In the genomic region with DNA sequence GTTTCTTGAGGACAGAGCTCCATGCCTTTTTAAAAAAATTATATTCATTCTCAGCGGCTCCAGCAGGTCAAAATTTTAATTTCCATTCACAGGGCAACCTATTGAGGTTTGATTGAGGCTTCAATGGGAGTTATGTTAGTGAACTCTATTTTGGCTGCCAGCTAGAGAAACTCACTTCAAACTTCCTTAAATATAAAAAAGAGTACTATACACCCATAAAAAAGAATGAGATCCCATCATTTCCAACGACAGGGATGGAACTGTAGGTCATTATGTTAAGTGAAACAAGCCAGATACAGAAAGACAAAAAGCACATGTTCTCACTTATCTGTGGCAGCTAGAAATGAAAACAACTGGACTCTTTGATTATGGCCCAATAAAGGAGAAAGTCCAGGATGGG, we compare ENCODE assay signal across 30 cellular contexts.
"Had no signal": no experiment of that assay in that cellular context is flagged by ENCODE, and none has a peak within 500 bp of the region (broad histone marks: within the 10 kb centered on the region; RNA-seq: fewer than 3 reads in every experiment).

No MANE protein-coding gene starts in this region.

- ATAC-seq: natural killer cell; right cardiac atrium; right lobe of liver; stimulated activated memory B cell treated with anti-CD40 and anti-IgM and Interleukin-4, amounts not matched to agents 10 μg/mL and 1 μg/mL and 100 μg/mL, for 72 hours; stimulated activated naive CD8-positive, alpha-beta T cell treated with anti-CD3 and anti-CD28 coated beads, Interleukin-15, amount 100 ng/mL, for 72 hours; stimulated activated naive CD8-positive, alpha-beta T cell treated with anti-CD3 and anti-CD28 coated beads, Interleukin-15, Interleukin-2, amounts not matched to agents 100 U/mL and 50 U/mL, for 24 hours had no signal

- H3K36me3 ChIP-seq: neural progenitor cell, ovary, right lobe of liver, sigmoid colon, spleen, suprapubic skin, thyroid gland, tibial nerve, upper lobe of left lung, vagina had no signal

- H3K4me3 ChIP-seq: neural progenitor cell, ovary, psoas muscle, right lobe of liver, sigmoid colon, smooth muscle cell, spleen, suprapubic skin, testis, thyroid gland, tibial nerve, upper lobe of left lung, vagina had no signal

- H3K27me3 ChIP-seq: neural progenitor cell, ovary, right lobe of liver, sigmoid colon, spleen, suprapubic skin, testis, thyroid gland, tibial nerve, upper lobe of left lung, vagina had no signal

- FAIRE-seq: urothelium cell line had no signal

- H3K27ac ChIP-seq: neural progenitor cell, ovary, parathyroid adenoma, psoas muscle, right lobe of liver, sigmoid colon, spleen, suprapubic skin, thyroid gland, tibial nerve, vagina had no signal

- DNase-seq: natural killer cell; occipital lobe; ovary; posterior cingulate gyrus; psoas muscle; right cardiac atrium; right lobe of liver; sigmoid colon; spleen; stimulated activated CD4-positive, alpha-beta T cell treated with anti-CD3 and anti-CD28 coated beads, Interleukin-12 subunit alpha, Interleukin-12 subunit beta, amount 100 ng/mL, for 4 hours; stimulated activated CD4-positive, alpha-beta T cell treated with anti-CD3 and anti-CD28 coated beads, Interleukin-1b, Interleukin-23, amount 100 ng/mL, for 48 hours; stimulated activated CD4-positive, alpha-beta T cell treated with anti-CD3 and anti-CD28 coated beads, Interleukin-4, amount 100 ng/mL, for 1 hour; stimulated activated CD4-positive, alpha-beta T cell treated with anti-CD3 and anti-CD28 coated beads, Interleukin-4, amount 100 ng/mL, for 4 hours; stimulated activated CD8-positive, alpha-beta memory T cell treated with anti-CD3 and anti-CD28 coated beads, Interleukin-4, amount 100 ng/mL, for 48 hours; stimulated activated naive CD4-positive, alpha-beta T cell; stimulated activated naive CD8-positive, alpha-beta T cell treated with anti-CD3 and anti-CD28 coated beads, Interleukin-15, amount 100 ng/mL, for 72 hours; stimulated activated naive CD8-positive, alpha-beta T cell treated with anti-CD3 and anti-CD28 coated beads, Interleukin-15, Interleukin-2, amounts not matched to agents 100 U/mL and 50 U/mL, for 24 hours; substantia nigra; testis; thyroid gland; trophoblast cell; upper lobe of left lung had no signal

- H3K4me1 ChIP-seq: parathyroid adenoma, psoas muscle had no signal

- H3K9me3 ChIP-seq: ovary, psoas muscle, right lobe of liver, sigmoid colon, suprapubic skin, testis, thyroid gland, tibial nerve, upper lobe of left lung, vagina had no signal
